In genomic region chr16:88785106-88785924, GRCh38 we compare ENCODE assay signal across 8 cellular contexts. TPM values are rescaled to one million over a fixed set of nuclear protein-coding genes. Genes with fewer than 3 reads are reported as not detected.
A peak's percentile ranks its signal among the peaks of the same experiment; 100 is the strongest.
DNase-seq lines count a peak whose midpoint lies in the region; ATAC-seq lines count a peak whose summit lies in the region.

A gene with protein sequence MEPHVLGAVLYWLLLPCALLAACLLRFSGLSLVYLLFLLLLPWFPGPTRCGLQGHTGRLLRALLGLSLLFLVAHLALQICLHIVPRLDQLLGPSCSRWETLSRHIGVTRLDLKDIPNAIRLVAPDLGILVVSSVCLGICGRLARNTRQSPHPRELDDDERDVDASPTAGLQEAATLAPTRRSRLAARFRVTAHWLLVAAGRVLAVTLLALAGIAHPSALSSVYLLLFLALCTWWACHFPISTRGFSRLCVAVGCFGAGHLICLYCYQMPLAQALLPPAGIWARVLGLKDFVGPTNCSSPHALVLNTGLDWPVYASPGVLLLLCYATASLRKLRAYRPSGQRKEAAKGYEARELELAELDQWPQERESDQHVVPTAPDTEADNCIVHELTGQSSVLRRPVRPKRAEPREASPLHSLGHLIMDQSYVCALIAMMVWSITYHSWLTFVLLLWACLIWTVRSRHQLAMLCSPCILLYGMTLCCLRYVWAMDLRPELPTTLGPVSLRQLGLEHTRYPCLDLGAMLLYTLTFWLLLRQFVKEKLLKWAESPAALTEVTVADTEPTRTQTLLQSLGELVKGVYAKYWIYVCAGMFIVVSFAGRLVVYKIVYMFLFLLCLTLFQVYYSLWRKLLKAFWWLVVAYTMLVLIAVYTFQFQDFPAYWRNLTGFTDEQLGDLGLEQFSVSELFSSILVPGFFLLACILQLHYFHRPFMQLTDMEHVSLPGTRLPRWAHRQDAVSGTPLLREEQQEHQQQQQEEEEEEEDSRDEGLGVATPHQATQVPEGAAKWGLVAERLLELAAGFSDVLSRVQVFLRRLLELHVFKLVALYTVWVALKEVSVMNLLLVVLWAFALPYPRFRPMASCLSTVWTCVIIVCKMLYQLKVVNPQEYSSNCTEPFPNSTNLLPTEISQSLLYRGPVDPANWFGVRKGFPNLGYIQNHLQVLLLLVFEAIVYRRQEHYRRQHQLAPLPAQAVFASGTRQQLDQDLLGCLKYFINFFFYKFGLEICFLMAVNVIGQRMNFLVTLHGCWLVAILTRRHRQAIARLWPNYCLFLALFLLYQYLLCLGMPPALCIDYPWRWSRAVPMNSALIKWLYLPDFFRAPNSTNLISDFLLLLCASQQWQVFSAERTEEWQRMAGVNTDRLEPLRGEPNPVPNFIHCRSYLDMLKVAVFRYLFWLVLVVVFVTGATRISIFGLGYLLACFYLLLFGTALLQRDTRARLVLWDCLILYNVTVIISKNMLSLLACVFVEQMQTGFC (N-terminal part only) (minus strand): TSS chr16:88785220. CDS start chr16:88784964, 256 bp downstream.

- no peak for ATAC-seq in HG02870 (IDR thresholded peaks at IDR 0.05; ENCODE audit: unreplicated experiment)

- H3K4me3 Mint-ChIP-seq in activated CD4-positive, alpha-beta memory T cell treated with anti-CD3 and anti-CD28 coated beads, Interleukin-2, amount 10 ng/mL, durations not matched to agents 7 days and 5 days: peak within 1 kb of the TSS; percentile 94

- DNase-seq in NCI-H1417 (lab: John Stamatoyannopoulos, UW) (peak; percentile 20 to 43 (median 34)), NCI-H1417 treated with DMSO at 0.1 percent for 48 hours (lab: John Stamatoyannopoulos, UW) (no peak), LoVo (ENCODE audit: low spot score) (peak; percentile 66), ecto neural progenitor cell (ENCODE audit: low spot score) (peak; percentile 76), lung microvascular endothelial cell (ENCODE audit: low read depth in 2 of 2) (peak; percentile 69 to 83)
- peak; percentile 81 for DNase-seq in activated CD4-positive, alpha-beta memory T cell treated with anti-CD3 and anti-CD28 coated beads, Interleukin-2, amount 10 ng/mL, durations not matched to agents 7 days and 5 days
- peak; percentile 80 for DNase-seq in stimulated activated CD8-positive, alpha-beta memory T cell treated with anti-CD3 and anti-CD28 coated beads, Interleukin-15, amount 100 ng/mL, for 1 hour (ENCODE audit: low read depth)

- POLR2A ChIA-PET in activated CD4-positive, alpha-beta memory T cell treated with anti-CD3 and anti-CD28 coated beads, Interleukin-2, amount 10 ng/mL, durations not matched to agents 7 days and 5 days (lab: Charles Lee): interaction anchor here (0.6 to 10.0 kb wide), 6 partner anchors 9 to 83 kb away, joined by 3 to 249 read pairs (median 30); partner anchors contain the start of genes APRT, CDT1, GALNS and TRAPPC2L

- H3K36me3 Mint-ChIP-seq in activated CD4-positive, alpha-beta memory T cell treated with anti-CD3 and anti-CD28 coated beads, Interleukin-2, amount 10 ng/mL, durations not matched to agents 7 days and 5 days (ENCODE audit: low read depth): peaks cover 16% of the 10 kb centered on the region

- peaks cover 43% of the 10 kb centered on the region for H3K4me1 Mint-ChIP-seq in activated CD4-positive, alpha-beta memory T cell treated with anti-CD3 and anti-CD28 coated beads, Interleukin-2, amount 10 ng/mL, durations not matched to agents 7 days and 5 days

- CTCF ChIA-PET in activated CD4-positive, alpha-beta memory T cell treated with anti-CD3 and anti-CD28 coated beads, Interleukin-2, amount 10 ng/mL, durations not matched to agents 7 days and 5 days (lab: Charles Lee): interaction anchor here (1.0 to 1.8 kb wide), 4 partner anchors 16 to 165 kb away, joined by 3 to 12 read pairs (median 5); no protein-coding TSS in a partner anchor

- no peaks in the 10 kb centered on the region for H3K9me3 Mint-ChIP-seq in activated CD4-positive, alpha-beta memory T cell treated with anti-CD3 and anti-CD28 coated beads, Interleukin-2, amount 10 ng/mL, durations not matched to agents 7 days and 5 days

- H3K27me3 Mint-ChIP-seq in activated CD4-positive, alpha-beta memory T cell treated with anti-CD3 and anti-CD28 coated beads, Interleukin-2, amount 10 ng/mL, durations not matched to agents 7 days and 5 days: no peaks in the 10 kb centered on the region

- H3K27ac Mint-ChIP-seq in activated CD4-positive, alpha-beta memory T cell treated with anti-CD3 and anti-CD28 coated beads, Interleukin-2, amount 10 ng/mL, durations not matched to agents 7 days and 5 days: peak within 1 kb of the TSS; percentile 97

RNA-seq across cellular contexts. Expression of the gene that starts here (rescaled TPM):
- 100 to 1,000 TPM; 308 to 323 TPM for total RNA-seq in activated CD4-positive, alpha-beta memory T cell treated with anti-CD3 and anti-CD28 coated beads, Interleukin-2, amount 10 ng/mL, durations not matched to agents 7 days and 5 days
- 227 and 460 TPM in 2 replicates for total RNA-seq in lung microvascular endothelial cell
